In genomic region chr1:2175681-2176454, GRCh38 we compare ENCODE assay signal across 1 cellular context.
TF ChIP-seq lines count a peak whose summit lies in the region.

No MANE protein-coding gene starts in this region.

TF ChIP-seq in K562, 482 proteins besides CTCF, POLR2A, EP300 and RAD21 (continued from another document and continues in another):
- TF ChIP-seq KDM5B (IDR thresholded peaks at IDR 0.05; ENCODE audit: insufficient replicate concordance, low read depth, low read length) = peak; percentile 65
- no peak for TF ChIP-seq MED1 (CRISPR knock-in tag; IDR thresholded peaks at IDR 0.05; ENCODE audit: borderline replicate concordance)
- TF ChIP-seq CXXC5 (CRISPR knock-in tag; IDR thresholded peaks at IDR 0.05) = peak; percentile 84
- peak; percentile 59 for TF ChIP-seq RBBP5 (IDR thresholded peaks at IDR 0.05; ENCODE audit: borderline replicate concordance, insufficient read depth, low read length, poor library complexity, severe bottlenecking)
- TF ChIP-seq ZNF324 (CRISPR knock-in tag; IDR thresholded peaks at IDR 0.05) = no peak
- TF ChIP-seq ZNF445 (CRISPR knock-in tag; IDR thresholded peaks at IDR 0.05; ENCODE audit: low read depth) = no peak
- no peak for TF ChIP-seq NR2F6 (CRISPR knock-in tag; IDR thresholded peaks at IDR 0.05)
- TF ChIP-seq DPF2 (IDR thresholded peaks at IDR 0.05) = peak; percentile 85
- TF ChIP-seq ZFP1 (CRISPR knock-in tag; IDR thresholded peaks at IDR 0.05) = peak; percentile 23; the same call in 1 of the 2 replicates
- TF ChIP-seq NCOR1 (IDR thresholded peaks at IDR 0.05) = no peak
- TF ChIP-seq RBM34 (IDR thresholded peaks at IDR 0.05; ENCODE audit: borderline replicate concordance, insufficient read depth, low read length) = no peak
- no peak for TF ChIP-seq ARID3B (CRISPR knock-in tag; IDR thresholded peaks at IDR 0.05; ENCODE audit: borderline replicate concordance)
- no peak for TF ChIP-seq HES1 (IDR thresholded peaks at IDR 0.05; ENCODE audit: low read depth)
- TF ChIP-seq PTBP1 (IDR thresholded peaks at IDR 0.05; ENCODE audit: low read depth, low read length) = no peak
- TF ChIP-seq NFIC (IDR thresholded peaks at IDR 0.05) = peak; percentile 74
- peak; percentile 42; the same call in 1 of the 2 replicates for TF ChIP-seq BHLHE40 (IDR thresholded peaks at IDR 0.05; ENCODE audit: low read length)
- TF ChIP-seq DLX4 (CRISPR knock-in tag; IDR thresholded peaks at IDR 0.05) = no peak
- TF ChIP-seq ZBTB11 (CRISPR knock-in tag; IDR thresholded peaks at IDR 0.05) = peak in 1 of 3 experiments; percentile 46; a peak in 1 of 6 replicates
- peak; percentile 67 for TF ChIP-seq HDAC2 (IDR thresholded peaks at IDR 0.05)
- TF ChIP-seq ZNF778 (CRISPR knock-in tag; IDR thresholded peaks at IDR 0.05) = no peak
- TF ChIP-seq ZNF146 (CRISPR knock-in tag; IDR thresholded peaks at IDR 0.05; ENCODE audit: unreplicated experiment) = no peak
- TF ChIP-seq MAX (CRISPR knock-in tag; IDR thresholded peaks at IDR 0.05) = peak; percentile 97
- peak; percentile 23; the same call in 1 of the 2 replicates for TF ChIP-seq TCF3 (CRISPR knock-in tag; IDR thresholded peaks at IDR 0.05)
- TF ChIP-seq MYC (IDR thresholded peaks at IDR 0.05; ENCODE audit: low read depth, low read length) = peak; percentile 70; the same call in 1 of the 2 replicates
- peak; percentile 30; the same call in 1 of the 2 replicates for TF ChIP-seq MYC (CRISPR knock-in tag; IDR thresholded peaks at IDR 0.05; ENCODE audit: borderline replicate concordance, low read depth)
- TF ChIP-seq HOXB6 (CRISPR knock-in tag; IDR thresholded peaks at IDR 0.05; ENCODE audit: borderline replicate concordance) = no peak
- TF ChIP-seq ZNF263 (CRISPR knock-in tag; IDR thresholded peaks at IDR 0.05; ENCODE audit: borderline replicate concordance) = peak; percentile 57; the same call in 1 of the 2 replicates
- TF ChIP-seq ZNF431 (CRISPR knock-in tag; IDR thresholded peaks at IDR 0.05) = peak; percentile 80
- peak; percentile 81 for TF ChIP-seq NR3C1 (CRISPR knock-in tag; IDR thresholded peaks at IDR 0.05)
- 0 out of 2 replicates have a peak, but pooled peaks have one; percentile 61 for TF ChIP-seq AFF4 (CRISPR knock-in tag; IDR thresholded peaks at IDR 0.05)
- TF ChIP-seq ZNF184 (CRISPR knock-in tag; IDR thresholded peaks at IDR 0.05) = no peak
- no peak for TF ChIP-seq U2AF2 (optimal IDR thresholded peaks at IDR 0.05; ENCODE audit: low read depth, low read length)
- peak; percentile 48; the same call in 1 of the 2 replicates for TF ChIP-seq ZBTB2 (IDR thresholded peaks at IDR 0.05)
- TF ChIP-seq ARID3A (IDR thresholded peaks at IDR 0.05; ENCODE audit: borderline replicate concordance, low read depth, low read length) = 0 out of 2 replicates have a peak, but pooled peaks have one; percentile 24
- TF ChIP-seq ZFX (CRISPR knock-in tag; IDR thresholded peaks at IDR 0.05) = peak; percentile 44
- TF ChIP-seq SUPT5H (IDR thresholded peaks at IDR 0.05) = peak; percentile 67
- TF ChIP-seq ZBTB7A (IDR thresholded peaks at IDR 0.05; ENCODE audit: borderline replicate concordance, control insufficient read depth, low read depth, low read length) = peak; percentile 76
- no peak for TF ChIP-seq MTF1 (CRISPR knock-in tag; IDR thresholded peaks at IDR 0.05; ENCODE audit: borderline replicate concordance)
- no peak for TF ChIP-seq GTF2A2 (tag; IDR thresholded peaks at IDR 0.05)
- TF ChIP-seq SNIP1 (IDR thresholded peaks at IDR 0.05; ENCODE audit: low read depth) = no peak
- no peak for TF ChIP-seq ZNF436 (CRISPR knock-in tag; IDR thresholded peaks at IDR 0.05)
- no peak for TF ChIP-seq ETV1 (tag; conservative IDR thresholded peaks at IDR 0.05; ENCODE audit: low read depth)
- peak; percentile 64; the same call in 1 of the 2 replicates for TF ChIP-seq ZNF668 (CRISPR knock-in tag; IDR thresholded peaks at IDR 0.05)
- peak; percentile 75 for TF ChIP-seq POLR2G (IDR thresholded peaks at IDR 0.05; ENCODE audit: low read depth, low read length)
- TF ChIP-seq ZNF785 (CRISPR knock-in tag; IDR thresholded peaks at IDR 0.05) = no peak
- TF ChIP-seq E2F6 (IDR thresholded peaks at IDR 0.05; ENCODE audit: borderline replicate concordance in 1 of 2, extremely low read depth in 1 of 2, insufficient read depth in 1 of 2, insufficient read length in 1 of 2, low read depth in 1 of 2, low read length in 1 of 2, poor library complexity in 1 of 2, severe bottlenecking in 1 of 2) = peak; percentile 95 to 96
- peak; percentile 78 to 82 for TF ChIP-seq NRF1 (conservative IDR thresholded peaks at IDR 0.05 in 1 of 2, IDR thresholded peaks at IDR 0.05 in 1 of 2)
- TF ChIP-seq TCFL5 (CRISPR knock-in tag; conservative IDR thresholded peaks at IDR 0.05) = no peak
- TF ChIP-seq ZBTB26 (CRISPR knock-in tag; IDR thresholded peaks at IDR 0.05) = peak; percentile 70; the same call in 1 of the 2 replicates
- TF ChIP-seq NR2C2 (CRISPR knock-in tag; IDR thresholded peaks at IDR 0.05) = no peak
- peak; percentile 79 for TF ChIP-seq NR2C2 (tag; IDR thresholded peaks at IDR 0.05)
- TF ChIP-seq RBM39 (optimal IDR thresholded peaks at IDR 0.05; ENCODE audit: low read depth, low read length) = peak; percentile 67
- no peak for TF ChIP-seq TCF7L2 (IDR thresholded peaks at IDR 0.05; ENCODE audit: low read depth, low read length)
- peak; percentile 98 for TF ChIP-seq USF1 (CRISPR knock-in tag; IDR thresholded peaks at IDR 0.05)
